8 cellular contexts compared by ENCODE assay signal in genomic region chr12:106955377-106956047, GRCh38. TPM values are rescaled to one million over a fixed set of nuclear protein-coding genes. Genes with fewer than 3 reads are reported as not detected.
DNase-seq lines count a peak whose midpoint lies in the region; ATAC-seq, FAIRE-seq and TF ChIP-seq lines count a peak whose summit lies in the region.

TSS of gene TMEM263 (plus strand) at chr12:106955907. CDS start at chr12:106967117, 11,210 bp downstream.

- DNase-seq in GM19239 (ENCODE audit: insufficient read length, low spot score), result peak; percentile 87
- DNase-seq in NCI-H524 (lab: John Stamatoyannopoulos, UW), result peak; percentile 87 to 91
- DNase-seq in activated CD4-positive, alpha-beta T cell treated with anti-CD3 and anti-CD28 coated beads, Interleukin-2, amount 50 U/mL, for 4 hours, result peak; percentile 81 to 86
- peak; percentile 99 for DNase-seq in dermis blood vessel endothelial cell
- peak; percentile 91 for DNase-seq in HepG2 (ENCODE audit: low spot score)
- DNase-seq in stimulated activated CD4-positive, alpha-beta T cell treated with anti-CD3 and anti-CD28 coated beads, Interleukin-2, amount 100 ng/mL, for 48 hours, result peak; percentile 80 to 84

- peak; percentile 58; the same call in 1 of the 2 replicates for TF ChIP-seq RAD21 in HepG2 (CRISPR knock-in tag; IDR thresholded peaks at IDR 0.05)

- peaks cover 8% of the 10 kb centered on the region; the same call in 1 of the 2 replicates for H3K36me3 ChIP-seq in BLaER1
- no peaks in the 10 kb centered on the region for H3K36me3 ChIP-seq in HepG2 (replicated peaks in 1 of 2; ENCODE audit: control insufficient read depth in 1 of 2, insufficient read depth in 2 of 2, low read length in 2 of 2)

- no TSS peak for BruUV-seq in HepG2 (replicated peaks; lab: Mats Ljungman, UMichigan)

- peak within 1 kb of the TSS; percentile 88 for H3K9ac ChIP-seq in BLaER1
- H3K9ac ChIP-seq in HepG2 (ENCODE audit: insufficient read depth, low read depth, low read length), result peak within 1 kb of the TSS; percentile 100

- H3K27ac ChIP-seq in BLaER1 (peak within 1 kb of the TSS; percentile 90), HepG2 (ENCODE audit: extremely low read length, insufficient read depth, low read length) (peak within 1 kb of the TSS; percentile 97)

- peaks cover 47% of the 10 kb centered on the region for H3K79me2 ChIP-seq in HepG2 (ENCODE audit: insufficient read depth, low read length)

- peak; percentile 81 to 96 for TF ChIP-seq POLR2A in HepG2 (IDR thresholded peaks at IDR 0.05; ENCODE audit: insufficient read depth in 1 of 2, low read depth in 2 of 2, low read length in 2 of 2)

- H4K20me1 ChIP-seq in BLaER1 (peaks cover 24% of the 10 kb centered on the region), HepG2 (ENCODE audit: insufficient read depth, low read length) (peaks cover 36% of the 10 kb centered on the region)

- H3K4me3 ChIP-seq in BLaER1 (peak within 1 kb of the TSS; percentile 79), HepG2 (replicated peaks in 1 of 3; ENCODE audit: insufficient read depth in 1 of 3, low read depth in 2 of 3, low read length in 3 of 3) (peak within 1 kb of the TSS; percentile 89 to 98 (median 96))

- H3K9me3 ChIP-seq in BLaER1, result peaks cover 5% of the 10 kb centered on the region; the same call in 1 of the 2 replicates
- no peaks in the 10 kb centered on the region for H3K9me3 ChIP-seq in HepG2 (ENCODE audit: low read length)

- H3K4me2 ChIP-seq in BLaER1 (peak within 1 kb of the TSS; percentile 93), HepG2 (ENCODE audit: low read depth, low read length) (peak within 1 kb of the TSS; percentile 88)

- FAIRE-seq in GM19239 (lab: Jason Lieb, UNC) (peak; percentile 79), HepG2 (lab: Jason Lieb, UNC) (no peak)

- POLR2A ChIA-PET in HepG2 (lab: Yijun Ruan, JAX), result interaction anchor here (0.7 to 2.3 kb wide), 14 partner anchors 9 to 597 kb away, joined by 3 to 33 read pairs (median 7); partner anchors contain the start of genes CRY1, MTERF2 and POLR3B

- WGBS in HepG2 (ENCODE audit: low lambda C conversion rate), result 3% methylated on average over 18 of the region's 88 CpGs

- peak within 1 kb of the TSS; percentile 15 for H2AFZ ChIP-seq in HepG2 (ENCODE audit: low read length)

- no peak for TF ChIP-seq CTCF in HepG2 (CRISPR knock-in tag; IDR thresholded peaks at IDR 0.05)

- no peaks in the 10 kb centered on the region for H3K27me3 ChIP-seq in BLaER1
- H3K27me3 ChIP-seq in HepG2 (ENCODE audit: control insufficient read depth in 1 of 2, insufficient read depth in 2 of 2, low read length in 2 of 2), result no peaks in the 10 kb centered on the region; a peak in 1 of 5 replicates

- ATAC-seq in HG03442 (IDR thresholded peaks at IDR 0.05; ENCODE audit: unreplicated experiment) (peak; percentile 79), HepG2 (peak; percentile 84)

- in situ Hi-C loops in HepG2 (cut with HindIII; ENCODE audit: extremely low pct_ligation_motif_present, low pct_unique_long_range_greater_than_20kb), result no loop called here

- CTCF ChIA-PET in HepG2 (lab: Yijun Ruan, JAX; ENCODE audit: low intra/inter-chr PET ratio, low total read pairs), result interaction anchor here (0.6 kb wide), 1 partner anchor 36 kb away, joined by 3 read pairs; no protein-coding TSS in a partner anchor

- intact Hi-C loops in HepG2 (cut with micrococcal nuclease; ENCODE audit: unreplicated experiment), result loop anchor here (1.0 to 2.0 kb wide), 2 partner anchors 21 to 137 kb away; partner anchors contain the start of gene CRY1

- TF ChIP-seq EP300 in HepG2 (IDR thresholded peaks at IDR 0.05; ENCODE audit: low read depth in 2 of 2, low read length in 2 of 2), result no peak
- TF ChIP-seq EP300 in HepG2 (CRISPR knock-in tag; IDR thresholded peaks at IDR 0.05; ENCODE audit: borderline replicate concordance), result no peak; the same call in 1 of the 2 replicates

- H3K4me1 ChIP-seq in BLaER1 (peaks cover 33% of the 10 kb centered on the region), HepG2 (ENCODE audit: insufficient read depth, low read length) (peaks cover 51% of the 10 kb centered on the region)

TF ChIP-seq in HepG2, 621 proteins besides CTCF, POLR2A, EP300 and RAD21 (continues in another document):
- TF ChIP-seq HDAC2 (CRISPR knock-in tag; IDR thresholded peaks at IDR 0.05), result peak; percentile 62
- TF ChIP-seq ZFX (CRISPR knock-in tag; IDR thresholded peaks at IDR 0.05; ENCODE audit: low read depth), result peak; percentile 86
- no peak for TF ChIP-seq HMG20A (CRISPR knock-in tag; IDR thresholded peaks at IDR 0.05; ENCODE audit: borderline replicate concordance)
- TF ChIP-seq ZNF569 (CRISPR knock-in tag; IDR thresholded peaks at IDR 0.05; ENCODE audit: borderline replicate concordance), result no peak
- no peak for TF ChIP-seq NCOA5 (CRISPR knock-in tag; IDR thresholded peaks at IDR 0.05)
- TF ChIP-seq ZBTB43 (CRISPR knock-in tag; conservative IDR thresholded peaks at IDR 0.05), result no peak; the same call in 1 of the 2 replicates
- peak; percentile 47; the same call in 1 of the 2 replicates for TF ChIP-seq ZNF276 (CRISPR knock-in tag; IDR thresholded peaks at IDR 0.05; ENCODE audit: low read depth)
- TF ChIP-seq BCLAF1 (IDR thresholded peaks at IDR 0.05), result no peak

RNA-seq across cellular contexts. Expression of gene TMEM263, which starts in this region (rescaled TPM):
- total RNA-seq in dermis blood vessel endothelial cell, result 46.8 and 48.1 TPM in 2 replicates
- 58.6 and 73.7 TPM in 2 replicates for total RNA-seq in HepG2 (2016; rRNA removed; fragmentation: Illumina TruSeq; extraction: Trizol)
- total RNA-seq in HepG2 (2016; cell fraction: cytosol; rRNA removed; fragmentation: Illumina TruSeq; extraction: Trizol; ENCODE audit: low read depth), result 9.5 and 9.6 TPM in 2 replicates
- total RNA-seq in HepG2 (2016; cell fraction: insoluble cytoplasmic fraction; rRNA removed; fragmentation: Illumina TruSeq; extraction: Trizol), result 64.2 and 75.9 TPM in 2 replicates
- total RNA-seq in HepG2 (2016; cell fraction: membrane; rRNA removed; fragmentation: Illumina TruSeq; extraction: Trizol), result 34.4 and 35.4 TPM in 2 replicates
- 45.8 and 48.3 TPM in 2 replicates for total RNA-seq in HepG2 (2016; cell fraction: nucleus; rRNA removed; fragmentation: Illumina TruSeq; extraction: Trizol)
- 19.1 and 25.9 TPM in 2 replicates for polyA plus RNA-seq in HepG2 (2011; rRNA removed)
- polyA plus RNA-seq in HepG2 (2011; cell fraction: cytosol; rRNA removed), result 13.1 and 17.8 TPM in 2 replicates
- polyA plus RNA-seq in HepG2 (2011; cell fraction: nucleus; rRNA removed), result 18.4 and 19.9 TPM in 2 replicates
- polyA plus RNA-seq in HepG2 (2012), result 35.8 and 39.5 TPM in 2 replicates
- polyA plus RNA-seq in HepG2 (2016; cell fraction: cytosol; fragmentation: Illumina TruSeq; extraction: Trizol; ENCODE audit: low read depth), result 4.8 and 5.7 TPM in 2 replicates
- 71.3 and 74.5 TPM in 2 replicates for polyA plus RNA-seq in HepG2 (2016; cell fraction: insoluble cytoplasmic fraction; fragmentation: Illumina TruSeq; extraction: Trizol; ENCODE audit: low read depth)
- polyA plus RNA-seq in HepG2 (2016; cell fraction: membrane; fragmentation: Illumina TruSeq; extraction: Trizol; ENCODE audit: low read depth), result 18.7 and 19.8 TPM in 2 replicates
- polyA plus RNA-seq in HepG2 (2016; cell fraction: nucleus; fragmentation: Illumina TruSeq; extraction: Trizol; ENCODE audit: insufficient read depth, low read depth), result 48.5 and 51.5 TPM in 2 replicates
- polyA minus RNA-seq in HepG2 (2011; rRNA and poly(A)+ RNA removed; ENCODE audit: low replicate concordance), result 20.6 and 24.3 TPM in 2 replicates
- 28.8 and 36.3 TPM in 2 replicates for polyA minus RNA-seq in HepG2 (2011; cell fraction: cytosol; rRNA and poly(A)+ RNA removed)
- 75.8 and 103 TPM in 2 replicates for polyA minus RNA-seq in HepG2 (2011; cell fraction: nucleus; rRNA and poly(A)+ RNA removed)

Comparison
In these comparisons a context has a peak if more than half of its experiments do, and no peak if none do; other contexts are left out.
1. Peak in every context shown above with its lines: DNase-seq, ATAC-seq, H3K4me3 ChIP-seq and H3K27ac ChIP-seq.